Comparison of ENCODE assay signal across 14 cellular contexts in genomic region chr21:45938811-45939520, GRCh38.
"Had no signal": no experiment of that assay in that cellular context is flagged by ENCODE, and none has a peak within 500 bp of the region (broad histone marks: within the 10 kb centered on the region; RNA-seq: fewer than 3 reads in every experiment).

No MANE protein-coding gene starts in this region.

- H3K9me3 ChIP-seq: neutrophil had no signal

- H3K36me3 ChIP-seq: esophagus squamous epithelium, neutrophil, thoracic aorta had no signal

- H3K4me1 ChIP-seq: esophagus squamous epithelium had no signal

- H3K4me3 ChIP-seq: esophagus squamous epithelium, smooth muscle cell, thoracic aorta had no signal

- DNase-seq: effector memory CD8-positive, alpha-beta T cell; esophagus squamous epithelium; foreskin fibroblast; mesendoderm; naive thymus-derived CD4-positive, alpha-beta T cell; nephron progenitor cell; stimulated activated CD4-positive, alpha-beta T cell treated with anti-CD3 and anti-CD28 coated beads, Interleukin-4, amount 100 ng/mL, for 24 hours; stimulated activated naive B cell treated with anti-CD40 and anti-IgM and Interleukin-4, amounts not matched to agents 10 μg/mL and 1 μg/mL and 100 μg/mL, for 72 hours; stimulated activated naive CD8-positive, alpha-beta T cell treated with anti-CD3 and anti-CD28 coated beads, Interleukin-15, amount 100 ng/mL, for 72 hours; trophoblast cell had no signal

- H3K27me3 ChIP-seq: esophagus squamous epithelium, neutrophil had no signal

- H3K27ac ChIP-seq: epithelial cell of prostate, esophagus squamous epithelium, neutrophil, thoracic aorta had no signal

- H3K4me2 ChIP-seq: smooth muscle cell had no signal
